In the genomic region with DNA sequence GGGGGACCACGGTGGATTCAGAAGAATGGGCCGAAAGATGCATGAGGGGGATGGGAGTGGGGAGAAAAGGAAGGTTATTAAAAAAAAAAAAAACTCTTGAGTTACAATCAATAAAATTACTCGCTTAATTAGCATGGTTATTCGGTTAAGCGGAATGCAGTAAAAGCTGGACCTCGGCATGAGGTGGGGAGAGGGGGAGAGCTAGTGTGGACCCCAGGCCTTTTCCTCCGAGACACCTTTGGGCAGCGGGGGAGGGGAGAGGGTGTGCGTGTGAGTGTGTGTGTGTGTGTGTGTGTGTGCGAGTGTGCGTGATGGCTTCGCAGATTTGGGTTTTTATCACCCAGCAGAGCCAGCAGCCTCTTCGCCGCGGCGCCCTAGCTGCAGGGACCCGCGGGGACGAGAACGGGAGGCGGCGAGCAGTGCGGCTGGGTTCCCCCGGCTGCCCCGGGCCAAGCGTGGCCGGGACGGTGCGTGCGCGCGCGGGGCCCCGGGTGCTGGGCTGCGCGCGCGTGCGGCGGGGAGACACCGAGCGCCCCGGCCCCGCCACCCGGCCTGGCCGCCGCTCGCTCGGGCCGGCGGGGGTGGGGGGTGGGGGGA, we compare ENCODE assay signal across 1 cellular context.
TF ChIP-seq lines count a peak whose summit lies in the region.

No MANE protein-coding gene starts in this region.

TF ChIP-seq in K562, 482 proteins besides CTCF, POLR2A, EP300 and RAD21 (continued from another document):
- 0 out of 2 replicates have a peak, but pooled peaks have one; percentile 32 for TF ChIP-seq HDAC2 (IDR thresholded peaks at IDR 0.05)
- no peak for TF ChIP-seq ZNF445 (CRISPR knock-in tag; IDR thresholded peaks at IDR 0.05; ENCODE audit: low read depth)
- 0 out of 2 replicates have a peak, but pooled peaks have one; percentile 50 for TF ChIP-seq NFRKB (IDR thresholded peaks at IDR 0.05; ENCODE audit: low read depth)
- no peak for TF ChIP-seq ELF2 (CRISPR knock-in tag; IDR thresholded peaks at IDR 0.05)
- TF ChIP-seq PHF21A (IDR thresholded peaks at IDR 0.05; ENCODE audit: borderline replicate concordance, low read depth): 0 out of 2 replicates have a peak, but pooled peaks have one; percentile 36
- TF ChIP-seq XRCC4 (IDR thresholded peaks at IDR 0.05; ENCODE audit: extremely low read depth, insufficient read depth, insufficient read length): no peak
- peak; percentile 46; the same call in 1 of the 2 replicates for TF ChIP-seq SUPT5H (IDR thresholded peaks at IDR 0.05)
- TF ChIP-seq TEAD4 (IDR thresholded peaks at IDR 0.05; ENCODE audit: low read length): no peak
- TF ChIP-seq TEAD4 (CRISPR knock-in tag; IDR thresholded peaks at IDR 0.05; ENCODE audit: borderline replicate concordance): no peak
- no peak for TF ChIP-seq BCL6 (CRISPR knock-in tag; IDR thresholded peaks at IDR 0.05)
- TF ChIP-seq, protein P1, sequence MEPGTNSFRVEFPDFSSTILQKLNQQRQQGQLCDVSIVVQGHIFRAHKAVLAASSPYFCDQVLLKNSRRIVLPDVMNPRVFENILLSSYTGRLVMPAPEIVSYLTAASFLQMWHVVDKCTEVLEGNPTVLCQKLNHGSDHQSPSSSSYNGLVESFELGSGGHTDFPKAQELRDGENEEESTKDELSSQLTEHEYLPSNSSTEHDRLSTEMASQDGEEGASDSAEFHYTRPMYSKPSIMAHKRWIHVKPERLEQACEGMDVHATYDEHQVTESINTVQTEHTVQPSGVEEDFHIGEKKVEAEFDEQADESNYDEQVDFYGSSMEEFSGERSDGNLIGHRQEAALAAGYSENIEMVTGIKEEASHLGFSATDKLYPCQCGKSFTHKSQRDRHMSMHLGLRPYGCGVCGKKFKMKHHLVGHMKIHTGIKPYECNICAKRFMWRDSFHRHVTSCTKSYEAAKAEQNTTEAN (CRISPR knock-in tag; IDR thresholded peaks at IDR 0.05): no peak
- TF ChIP-seq AFF1 (IDR thresholded peaks at IDR 0.05; ENCODE audit: low read depth in 1 of 2, partially characterized antibody in 2 of 2): peak in 1 of 2 experiments; percentile 70
- peak; percentile 77 for TF ChIP-seq DPF2 (IDR thresholded peaks at IDR 0.05)
- peak; percentile 78 for TF ChIP-seq SMARCA4 (IDR thresholded peaks at IDR 0.05)
- no peak for TF ChIP-seq RBM39 (optimal IDR thresholded peaks at IDR 0.05; ENCODE audit: low read depth, low read length)
- TF ChIP-seq GMEB1 (CRISPR knock-in tag; IDR thresholded peaks at IDR 0.05): no peak
- TF ChIP-seq RNF2 (IDR thresholded peaks at IDR 0.05): no peak
- 0 out of 2 replicates have a peak, but pooled peaks have one; percentile 40 for TF ChIP-seq THAP12 (CRISPR knock-in tag; IDR thresholded peaks at IDR 0.05)
- TF ChIP-seq OTX1 (CRISPR knock-in tag; IDR thresholded peaks at IDR 0.05): 0 out of 2 replicates have a peak, but pooled peaks have one; percentile 64
- no peak for TF ChIP-seq HDAC3 (IDR thresholded peaks at IDR 0.05; ENCODE audit: borderline replicate concordance, partially characterized antibody)
- peak; percentile 35; the same call in 1 of the 2 replicates for TF ChIP-seq CTBP1 (IDR thresholded peaks at IDR 0.05; ENCODE audit: borderline replicate concordance)
- TF ChIP-seq KLF16 (IDR thresholded peaks at IDR 0.05): no peak
- TF ChIP-seq, protein P2, sequence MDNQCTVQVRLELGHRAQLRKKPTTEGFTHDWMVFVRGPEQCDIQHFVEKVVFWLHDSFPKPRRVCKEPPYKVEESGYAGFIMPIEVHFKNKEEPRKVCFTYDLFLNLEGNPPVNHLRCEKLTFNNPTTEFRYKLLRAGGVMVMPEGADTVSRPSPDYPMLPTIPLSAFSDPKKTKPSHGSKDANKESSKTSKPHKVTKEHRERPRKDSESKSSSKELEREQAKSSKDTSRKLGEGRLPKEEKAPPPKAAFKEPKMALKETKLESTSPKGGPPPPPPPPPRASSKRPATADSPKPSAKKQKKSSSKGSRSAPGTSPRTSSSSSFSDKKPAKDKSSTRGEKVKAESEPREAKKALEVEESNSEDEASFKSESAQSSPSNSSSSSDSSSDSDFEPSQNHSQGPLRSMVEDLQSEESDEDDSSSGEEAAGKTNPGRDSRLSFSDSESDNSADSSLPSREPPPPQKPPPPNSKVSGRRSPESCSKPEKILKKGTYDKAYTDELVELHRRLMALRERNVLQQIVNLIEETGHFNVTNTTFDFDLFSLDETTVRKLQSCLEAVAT (IDR thresholded peaks at IDR 0.05): peak; percentile 62 to 91; a peak in 2 of 4 replicates
- no peak for TF ChIP-seq ZNF408 (CRISPR knock-in tag; IDR thresholded peaks at IDR 0.05; ENCODE audit: low read depth)
- TF ChIP-seq NONO (IDR thresholded peaks at IDR 0.05; ENCODE audit: low read depth in 2 of 2, low read length in 1 of 2): peak in 1 of 2 experiments; percentile 41; a peak in 1 of 4 replicates
- peak; percentile 13; the same call in 1 of the 2 replicates for TF ChIP-seq GABPB1 (CRISPR knock-in tag; IDR thresholded peaks at IDR 0.05)
- TF ChIP-seq, protein P3, sequence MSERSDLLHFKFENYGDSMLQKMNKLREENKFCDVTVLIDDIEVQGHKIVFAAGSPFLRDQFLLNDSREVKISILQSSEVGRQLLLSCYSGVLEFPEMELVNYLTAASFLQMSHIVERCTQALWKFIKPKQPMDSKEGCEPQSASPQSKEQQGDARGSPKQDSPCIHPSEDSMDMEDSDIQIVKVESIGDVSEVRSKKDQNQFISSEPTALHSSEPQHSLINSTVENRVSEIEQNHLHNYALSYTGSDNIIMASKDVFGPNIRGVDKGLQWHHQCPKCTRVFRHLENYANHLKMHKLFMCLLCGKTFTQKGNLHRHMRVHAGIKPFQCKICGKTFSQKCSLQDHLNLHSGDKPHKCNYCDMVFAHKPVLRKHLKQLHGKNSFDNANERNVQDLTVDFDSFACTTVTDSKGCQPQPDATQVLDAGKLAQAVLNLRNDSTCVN (CRISPR knock-in tag; IDR thresholded peaks at IDR 0.05): 0 out of 2 replicates have a peak, but pooled peaks have one; percentile 18
